ENCODE assay signal across 8 cellular contexts in genomic region chr19:11578342-11579142, GRCh38. TPM values are rescaled to one million over a fixed set of nuclear protein-coding genes. Genes with fewer than 3 reads are reported as not detected.
DNase-seq lines count a peak whose midpoint lies in the region; ATAC-seq, FAIRE-seq and TF ChIP-seq lines count a peak whose summit lies in the region.

No MANE protein-coding gene starts in this region.

- 35% methylated on average over 27 of the region's 58 CpGs for WGBS in K562 (ENCODE audit: insufficient coverage, low coverage, missing lambda C conversion rate)
- 11% methylated on average over 9 of the region's 58 CpGs for WGBS in right lobe of liver (ENCODE audit: insufficient coverage, low coverage, low lambda C conversion rate, missing lambda C conversion rate)

- H3K9me1 ChIP-seq in K562 (ENCODE audit: control insufficient read depth, insufficient read depth, low read length): no peaks in the 10 kb centered on the region

- H3K4me3 ChIP-seq in CD8-positive, alpha-beta memory T cell (ENCODE audit: low read length): peak overlapping the region; percentile 57
- H3K4me3 ChIP-seq in OCI-LY7 (ENCODE audit: low read depth, low read length, poor library complexity, severe bottlenecking): peak overlapping the region; percentile 64
- no peak overlapping the region for H3K4me3 ChIP-seq in K562
- H3K4me3 ChIP-seq in right lobe of liver: peak overlapping the region; percentile 21 to 47 (median 39)
- peak overlapping the region; percentile 19 to 64 (median 42) for H3K4me3 ChIP-seq in subcutaneous abdominal adipose tissue (ENCODE audit: low read depth in 1 of 5, low read length in 5 of 5)

- no peaks in the 10 kb centered on the region for H3K27me3 Mint-ChIP-seq in CD8-positive, alpha-beta memory T cell

- H2AFZ ChIP-seq in OCI-LY7 (ENCODE audit: low read length) (peak overlapping the region; percentile 57; the same call in 1 of the 2 replicates), K562 (ENCODE audit: low read depth, low read length) (peak overlapping the region; percentile 76)

- TF ChIP-seq CTCF in OCI-LY7 (conservative IDR thresholded peaks at IDR 0.05; ENCODE audit: low read length): no peak
- TF ChIP-seq CTCF in K562 (IDR thresholded peaks at IDR 0.05 in 2 of 3, conservative IDR thresholded peaks at IDR 0.05 in 1 of 3; ENCODE audit: insufficient read depth in 2 of 3, low read depth in 1 of 3, low read length in 3 of 3): no peak
- TF ChIP-seq CTCF in right lobe of liver (IDR thresholded peaks at IDR 0.05): no peak

- peak overlapping the region; percentile 35 for H3K27ac ChIP-seq in CD8-positive, alpha-beta memory T cell (ENCODE audit: low read depth, low read length)
- H3K27ac ChIP-seq in OCI-LY7 (ENCODE audit: low read depth, low read length, poor library complexity, severe bottlenecking) (peak overlapping the region; percentile 18), K562 (ENCODE audit: extremely low read depth, low read depth, low read length) (peak overlapping the region; percentile 41), right lobe of liver (peak overlapping the region in 2 of 3 donors; percentile 33 to 44), subcutaneous abdominal adipose tissue (ENCODE audit: low read depth, low read length) (no peak overlapping the region)

- no peaks in the 10 kb centered on the region for H3K27me3 ChIP-seq in CD8-positive, alpha-beta memory T cell (ENCODE audit: insufficient read depth, low read length, poor library complexity, severe bottlenecking)
- H3K27me3 ChIP-seq in K562 (ENCODE audit: control insufficient read depth in 2 of 2, insufficient read depth in 2 of 2, low read length in 2 of 2) (no peaks in the 10 kb centered on the region), right lobe of liver (no peaks in the 10 kb centered on the region), subcutaneous abdominal adipose tissue (ENCODE audit: control insufficient read depth in 5 of 5, insufficient read depth in 4 of 5, low read length in 5 of 5) (peaks cover 12 to 20% (median 14%) of the 10 kb centered on the region in 5 donors)

- POLR2A ChIA-PET in CD8-positive, alpha-beta memory T cell (lab: Charles Lee): interaction anchor here (0.6 kb wide), 2 partner anchors 50 to 197 kb away, joined by 3 read pairs; partner anchors contain the start of gene ECSIT
- POLR2A ChIA-PET in OCI-LY7 (lab: Charles Lee): interaction anchor here (0.6 to 1.1 kb wide), 5 partner anchors 11 to 616 kb away, joined by 3 to 6 read pairs (median 5); no protein-coding TSS in a partner anchor
- POLR2A ChIA-PET in K562 (lab: Yijun Ruan, JAX): interaction anchor here (0.8 to 1.8 kb wide), 6 partner anchors 10 to 93 kb away, joined by 3 to 8 read pairs (median 4); partner anchors contain the start of gene ELOF1

- in situ Hi-C loops in K562 (cut with MboI): no loop called here

- H3K4me2 ChIP-seq in OCI-LY7 (ENCODE audit: low read length): peak overlapping the region; percentile 62
- peak overlapping the region; percentile 62 for H3K4me2 ChIP-seq in K562 (ENCODE audit: insufficient read depth, low read length)

- peak; percentile 81 for ATAC-seq in K562
- ATAC-seq in right lobe of liver: peak; percentile 66 to 71 (median 67)
- no peak for ATAC-seq in HG02610 (IDR thresholded peaks at IDR 0.05; ENCODE audit: unreplicated experiment)

- H3K9me2 ChIP-seq in OCI-LY7 (ENCODE audit: insufficient read depth, low read length): no peaks in the 10 kb centered on the region

- intact Hi-C loops in OCI-LY7 (cut with micrococcal nuclease; ENCODE audit: unreplicated experiment): no loop called here
- intact Hi-C loops in K562 (cut with micrococcal nuclease): no loop called here
- intact Hi-C loops in right lobe of liver (cut with DNase I): loop anchor here in 1 of 2 donors (10.0 kb wide), 1 partner anchor 284 kb away; the partner anchor contains the start of gene TSPAN16

- no peaks in the 10 kb centered on the region for H3K9me3 Mint-ChIP-seq in CD8-positive, alpha-beta memory T cell

- peaks cover 0 to 18% (median 1%) of the 10 kb centered on the region in 3 donors for H3K36me3 Mint-ChIP-seq in CD8-positive, alpha-beta memory T cell

- H3K4me1 Mint-ChIP-seq in CD8-positive, alpha-beta memory T cell: peaks cover 18 to 46% (median 22%) of the 10 kb centered on the region in 3 donors

- peaks cover 47% of the 10 kb centered on the region for H3K4me1 ChIP-seq in CD8-positive, alpha-beta memory T cell (ENCODE audit: insufficient read depth, low read length)
- peaks cover 71% of the 10 kb centered on the region for H3K4me1 ChIP-seq in OCI-LY7 (ENCODE audit: insufficient read depth, low read length, poor library complexity, severe bottlenecking)
- H3K4me1 ChIP-seq in K562 (replicated peaks in 1 of 2; ENCODE audit: control insufficient read depth in 2 of 2, insufficient read depth in 2 of 2, low read length in 2 of 2): peaks cover 44 to 66% of the 10 kb centered on the region in 2 experiments
- H3K4me1 ChIP-seq in right lobe of liver: peaks cover 0 to 5% (median 0%) of the 10 kb centered on the region in 4 donors
- peaks cover 5 to 26% (median 15%) of the 10 kb centered on the region in 5 donors for H3K4me1 ChIP-seq in subcutaneous abdominal adipose tissue (ENCODE audit: control insufficient read depth in 5 of 5, insufficient read depth in 5 of 5, low read length in 5 of 5)

- H3K27ac Mint-ChIP-seq in CD8-positive, alpha-beta memory T cell: peak overlapping the region in 7 of 8 donors; percentile 43 to 93 (median 70)

- peak; percentile 83 for TF ChIP-seq EP300 in K562 (IDR thresholded peaks at IDR 0.05; ENCODE audit: low read length)

- H3K9ac ChIP-seq in K562 (ENCODE audit: insufficient read depth in 1 of 2, low read depth in 2 of 2, low read length in 2 of 2) (peak overlapping the region in 1 of 2 experiments; percentile 11; a peak in 2 of 4 replicates), subcutaneous abdominal adipose tissue (ENCODE audit: low read length in 5 of 5) (peak overlapping the region in 2 of 5 donors; percentile 56 to 62)

- H4K20me1 ChIP-seq in OCI-LY7 (ENCODE audit: insufficient read depth, low read length) (no peaks in the 10 kb centered on the region), K562 (replicated peaks; ENCODE audit: control insufficient read depth, insufficient read depth, low read length) (no peaks in the 10 kb centered on the region)

- DNase-seq in CD8-positive, alpha-beta memory T cell: peak in 4 of 5 donors; percentile 18 to 56 (median 36)
- DNase-seq in OCI-LY7 (ENCODE audit: low spot score): peak; percentile 64
- DNase-seq in K562 (ENCODE audit: extremely low read depth in 1 of 4, low spot score in 3 of 4): peak; percentile 68 to 90 (median 80)
- peak; percentile 71 to 75 (median 74) for DNase-seq in right lobe of liver
- no peak for DNase-seq in RKO (ENCODE audit: low spot score)
- no peak for DNase-seq in COR-L47 (lab: John Stamatoyannopoulos, UW)

- BruUV-seq in OCI-LY7 (replicated peaks; lab: Mats Ljungman, UMichigan) (no TSS peak), K562 (replicated peaks; lab: Mats Ljungman, UMichigan) (no TSS peak)

- FAIRE-seq in K562 (lab: Jason Lieb, UNC): peak; percentile 84

- peak in 1 of 2 experiments; percentile 24; a peak in 1 of 4 replicates for TF ChIP-seq RAD21 in K562 (CRISPR knock-in tag; conservative IDR thresholded peaks at IDR 0.05 in 1 of 2, IDR thresholded peaks at IDR 0.05 in 1 of 2)

- peak overlapping the region; percentile 73 to 89 (median 80) for H3K4me3 Mint-ChIP-seq in CD8-positive, alpha-beta memory T cell

- H3K36me3 ChIP-seq in CD8-positive, alpha-beta memory T cell (ENCODE audit: insufficient read depth, low read length): no peaks in the 10 kb centered on the region
- H3K36me3 ChIP-seq in OCI-LY7 (ENCODE audit: insufficient read depth, low read length) (no peaks in the 10 kb centered on the region), K562 (ENCODE audit: control insufficient read depth, insufficient read depth, low read length) (no peaks in the 10 kb centered on the region), right lobe of liver (no peaks in the 10 kb centered on the region), subcutaneous abdominal adipose tissue (ENCODE audit: control insufficient read depth in 5 of 5, insufficient read depth in 5 of 5, low read length in 5 of 5) (peaks cover 0 to 9% (median 0%) of the 10 kb centered on the region in 5 donors)

- H3K79me2 ChIP-seq in OCI-LY7 (ENCODE audit: insufficient read depth, low read depth, low read length) (no peaks in the 10 kb centered on the region; the same call in 1 of the 2 replicates), K562 (ENCODE audit: control insufficient read depth, insufficient read depth, low read length) (no peaks in the 10 kb centered on the region)

- TF ChIP-seq POLR2A in K562 (conservative IDR thresholded peaks at IDR 0.05) (no peak), right lobe of liver (IDR thresholded peaks at IDR 0.05) (no peak)

- CTCF ChIA-PET in CD8-positive, alpha-beta memory T cell (lab: Charles Lee): interaction anchor here (0.6 to 2.7 kb wide), 2 partner anchors 19 to 529 kb away, joined by 3 to 11 read pairs; partner anchors contain the start of gene ELOF1
- CTCF ChIA-PET in OCI-LY7 (lab: Charles Lee; ENCODE audit: unreplicated experiment) (interaction anchor here (0.8 kb wide), 1 partner anchor 49 kb away, joined by 9 read pairs; the partner anchor contains the start of gene ECSIT), K562 (lab: Yijun Ruan, JAX; ENCODE audit: low intra/inter-chr PET ratio) (no interaction called here)

- H3K9me3 ChIP-seq in CD8-positive, alpha-beta memory T cell (ENCODE audit: low read length): no peaks in the 10 kb centered on the region
- H3K9me3 ChIP-seq in OCI-LY7 (ENCODE audit: low read length) (no peaks in the 10 kb centered on the region), K562 (replicated peaks; ENCODE audit: control insufficient read depth, insufficient read depth, low read depth, low read length) (no peaks in the 10 kb centered on the region), right lobe of liver (no peaks in the 10 kb centered on the region), subcutaneous abdominal adipose tissue (ENCODE audit: control insufficient read depth in 5 of 5, low read length in 5 of 5) (no peaks in the 10 kb centered on the region)

RNA-seq across cellular contexts. Expression of gene ACP5, which starts 1.1 kb away (rescaled TPM):
- 1 to 10 TPM; 5.7 TPM for total RNA-seq in CD8-positive, alpha-beta memory T cell
- polyA plus RNA-seq in CD8-positive, alpha-beta memory T cell: 11.8 TPM
- total RNA-seq in OCI-LY7 (2014; rRNA removed; shearing (Covaris generic)): 13.3 and 21.6 TPM in 2 replicates
- total RNA-seq in OCI-LY7 (2022): 16.3 and 17.4 TPM in 2 replicates
- not detected in 2 replicates for total RNA-seq in K562 (2011; cell fraction: chromatin; rRNA removed; ENCODE audit: low replicate concordance)
- total RNA-seq in K562 (2011; cell fraction: nucleolus; rRNA removed): 0.53 and 0.67 TPM in 2 replicates
- 0.69 TPM in 1 of 2 replicates, not detected in the other for total RNA-seq in K562 (2011; cell fraction: nucleoplasm; rRNA removed)
- total RNA-seq in K562 (2014; rRNA removed): 0.27 and 0.45 TPM in 2 replicates
- total RNA-seq in K562 (2014; rRNA removed; fragmentation: Illumina TruSeq; extraction: Trizol): 0.29 and 0.41 TPM in 2 replicates
- 0.79 and 1.1 TPM in 2 replicates for total RNA-seq in K562 (2015; rRNA removed; fragmentation: Illumina TruSeq; extraction: Trizol)
- 0.62 and 0.85 TPM in 2 replicates for total RNA-seq in K562 (2021)
- polyA plus RNA-seq in K562 (2011; rRNA removed): 0.26 and 1.0 TPM in 2 replicates
- 0.89 and 1.3 TPM in 2 replicates for polyA plus RNA-seq in K562 (2011; cell fraction: cytosol; rRNA removed)
- polyA plus RNA-seq in K562 (2011; cell fraction: nucleus; rRNA removed): 0.58 and 1.1 TPM in 2 replicates
- 1.1 and 16.7 TPM in 2 replicates for polyA plus RNA-seq in K562 (2012)
- 0.22 and 0.33 TPM in 2 replicates for polyA plus RNA-seq in K562 (2014; fragmentation: Illumina TruSeq; extraction: Trizol)
- under 1 TPM in 1 of 2 experiments, not detected in 1; 0.06 TPM for polyA plus RNA-seq in K562 (2014; fragmentation: Nextera tagmentation; extraction: Ambion mirVana)
- polyA plus RNA-seq in K562 (2014; rRNA removed): 0.34 and 0.45 TPM in 2 replicates
- 0.21 and 0.30 TPM in 2 replicates for polyA minus RNA-seq in K562 (2011; rRNA and poly(A)+ RNA removed)
- not detected in 2 replicates for polyA minus RNA-seq in K562 (2011; cell fraction: cytosol; rRNA and poly(A)+ RNA removed)
- polyA minus RNA-seq in K562 (2011; cell fraction: nucleus; rRNA and poly(A)+ RNA removed): 0.33 TPM in 1 of 2 replicates, not detected in the other
- 10 to 100 TPM; 10.4 to 28.5 (median 21.5) TPM for total RNA-seq in right lobe of liver

RNA-seq across cellular contexts. Expression of gene ZNF627, which starts 18.7 kb away (rescaled TPM):
- total RNA-seq in CD8-positive, alpha-beta memory T cell: 1 to 10 TPM; 5.7 to 6.2 TPM
- 6.2 TPM for polyA plus RNA-seq in CD8-positive, alpha-beta memory T cell
- 8.0 and 11.0 TPM in 2 replicates for total RNA-seq in OCI-LY7 (2014; rRNA removed; shearing (Covaris generic))
- total RNA-seq in OCI-LY7 (2022) (16.0 and 16.8 TPM in 2 replicates), K562 (2014; rRNA removed) (7.0 and 7.5 TPM in 2 replicates), K562 (2014; rRNA removed; fragmentation: Illumina TruSeq; extraction: Trizol) (16.6 and 21.7 TPM in 2 replicates), K562 (2015; rRNA removed; fragmentation: Illumina TruSeq; extraction: Trizol) (13.1 and 14.3 TPM in 2 replicates), K562 (2021) (10.0 and 10.6 TPM in 2 replicates), right lobe of liver (1 to 10 TPM; 2.7 to 5.4 (median 4.6) TPM)
- total RNA-seq in K562 (2011; cell fraction: chromatin; rRNA removed; ENCODE audit: low replicate concordance): 24.3 and 45.7 TPM in 2 replicates
- 18.7 and 22.2 TPM in 2 replicates for total RNA-seq in K562 (2011; cell fraction: nucleolus; rRNA removed)
- total RNA-seq in K562 (2011; cell fraction: nucleoplasm; rRNA removed): 21.5 and 27.6 TPM in 2 replicates
- polyA plus RNA-seq in K562 (2011; rRNA removed) (16.5 and 19.9 TPM in 2 replicates), K562 (2014; fragmentation: Illumina TruSeq; extraction: Trizol) (11.0 and 11.7 TPM in 2 replicates), K562 (2014; fragmentation: Nextera tagmentation; extraction: Ambion mirVana) (1 to 10 TPM; 6.6 to 6.9 TPM), K562 (2014; rRNA removed) (5.6 and 6.4 TPM in 2 replicates)
- 5.5 and 10.6 TPM in 2 replicates for polyA plus RNA-seq in K562 (2011; cell fraction: cytosol; rRNA removed)
- polyA plus RNA-seq in K562 (2011; cell fraction: nucleus; rRNA removed): 9.8 and 12.6 TPM in 2 replicates
- polyA plus RNA-seq in K562 (2012): 6.5 and 11.4 TPM in 2 replicates
- polyA minus RNA-seq in K562 (2011; rRNA and poly(A)+ RNA removed): 30.8 and 38.6 TPM in 2 replicates
- polyA minus RNA-seq in K562 (2011; cell fraction: cytosol; rRNA and poly(A)+ RNA removed): 9.9 and 10.5 TPM in 2 replicates
- 5.8 and 14.1 TPM in 2 replicates for polyA minus RNA-seq in K562 (2011; cell fraction: nucleus; rRNA and poly(A)+ RNA removed)

RNA-seq across cellular contexts. Expression of gene ELOF1, which starts 19.5 kb away (rescaled TPM):
- total RNA-seq in CD8-positive, alpha-beta memory T cell: 10 to 100 TPM; 61.7 to 62.7 TPM
- polyA plus RNA-seq in CD8-positive, alpha-beta memory T cell: 91.7 TPM
- 48.9 and 60.5 TPM in 2 replicates for total RNA-seq in OCI-LY7 (2014; rRNA removed; shearing (Covaris generic))
- total RNA-seq in OCI-LY7 (2022): 69.0 and 73.2 TPM in 2 replicates
- total RNA-seq in K562 (2011; cell fraction: chromatin; rRNA removed; ENCODE audit: low replicate concordance): 33.4 and 92.9 TPM in 2 replicates
- 71.2 and 72.1 TPM in 2 replicates for total RNA-seq in K562 (2011; cell fraction: nucleolus; rRNA removed)
- 70.5 and 83.9 TPM in 2 replicates for total RNA-seq in K562 (2011; cell fraction: nucleoplasm; rRNA removed)
- total RNA-seq in K562 (2014; rRNA removed): 74.2 and 118 TPM in 2 replicates
- total RNA-seq in K562 (2014; rRNA removed; fragmentation: Illumina TruSeq; extraction: Trizol): 56.3 and 71.5 TPM in 2 replicates
- 125 and 129 TPM in 2 replicates for total RNA-seq in K562 (2015; rRNA removed; fragmentation: Illumina TruSeq; extraction: Trizol)
- 105 and 107 TPM in 2 replicates for total RNA-seq in K562 (2021)
- polyA plus RNA-seq in K562 (2011; rRNA removed): 38.4 and 43.8 TPM in 2 replicates
- polyA plus RNA-seq in K562 (2011; cell fraction: cytosol; rRNA removed): 124 and 196 TPM in 2 replicates
- 82.4 and 93.1 TPM in 2 replicates for polyA plus RNA-seq in K562 (2011; cell fraction: nucleus; rRNA removed)
- 94.4 and 105 TPM in 2 replicates for polyA plus RNA-seq in K562 (2012)
- 147 and 170 TPM in 2 replicates for polyA plus RNA-seq in K562 (2014; fragmentation: Illumina TruSeq; extraction: Trizol)
- 10 to 100 TPM; 16.7 to 49.1 TPM for polyA plus RNA-seq in K562 (2014; fragmentation: Nextera tagmentation; extraction: Ambion mirVana)
- polyA plus RNA-seq in K562 (2014; rRNA removed): 99.8 and 115 TPM in 2 replicates
- 25.4 and 33.3 TPM in 2 replicates for polyA minus RNA-seq in K562 (2011; rRNA and poly(A)+ RNA removed)
- 35.9 and 36.6 TPM in 2 replicates for polyA minus RNA-seq in K562 (2011; cell fraction: cytosol; rRNA and poly(A)+ RNA removed)
- 19.3 and 19.7 TPM in 2 replicates for polyA minus RNA-seq in K562 (2011; cell fraction: nucleus; rRNA and poly(A)+ RNA removed)
- total RNA-seq in right lobe of liver: 10 to 100 TPM; 21.9 to 33.5 (median 24.9) TPM

RNA-seq across cellular contexts. Expression of gene CNN1, which starts 39.9 kb away (rescaled TPM):
- total RNA-seq in CD8-positive, alpha-beta memory T cell: not detected
- polyA plus RNA-seq in CD8-positive, alpha-beta memory T cell: not detected
- total RNA-seq in OCI-LY7 (2014; rRNA removed; shearing (Covaris generic)): not detected in 2 replicates
- total RNA-seq in OCI-LY7 (2022): not detected in 2 replicates
- 1.7 and 4.4 TPM in 2 replicates for total RNA-seq in K562 (2011; cell fraction: chromatin; rRNA removed; ENCODE audit: low replicate concordance)
- 1.6 and 3.8 TPM in 2 replicates for total RNA-seq in K562 (2011; cell fraction: nucleolus; rRNA removed)
- total RNA-seq in K562 (2011; cell fraction: nucleoplasm; rRNA removed): 3.5 and 5.3 TPM in 2 replicates
- 9.1 and 10.1 TPM in 2 replicates for total RNA-seq in K562 (2014; rRNA removed)
- total RNA-seq in K562 (2014; rRNA removed; fragmentation: Illumina TruSeq; extraction: Trizol): 3.7 and 4.9 TPM in 2 replicates
- total RNA-seq in K562 (2015; rRNA removed; fragmentation: Illumina TruSeq; extraction: Trizol): 3.4 and 3.5 TPM in 2 replicates
- total RNA-seq in K562 (2021): 5.8 and 6.1 TPM in 2 replicates
- 8.4 and 10.6 TPM in 2 replicates for polyA plus RNA-seq in K562 (2011; rRNA removed)
- polyA plus RNA-seq in K562 (2011; cell fraction: cytosol; rRNA removed): 15.3 and 31.5 TPM in 2 replicates
- polyA plus RNA-seq in K562 (2011; cell fraction: nucleus; rRNA removed): 5.2 and 8.0 TPM in 2 replicates
- polyA plus RNA-seq in K562 (2012): 4.4 and 6.5 TPM in 2 replicates
- polyA plus RNA-seq in K562 (2014; fragmentation: Illumina TruSeq; extraction: Trizol): 5.2 and 6.9 TPM in 2 replicates
- polyA plus RNA-seq in K562 (2014; fragmentation: Nextera tagmentation; extraction: Ambion mirVana): under 1 TPM; 0.23 to 0.32 TPM
- polyA plus RNA-seq in K562 (2014; rRNA removed): 5.7 and 7.0 TPM in 2 replicates
- 12.1 and 16.9 TPM in 2 replicates for polyA minus RNA-seq in K562 (2011; rRNA and poly(A)+ RNA removed)
- polyA minus RNA-seq in K562 (2011; cell fraction: cytosol; rRNA and poly(A)+ RNA removed): 5.6 and 8.2 TPM in 2 replicates
- polyA minus RNA-seq in K562 (2011; cell fraction: nucleus; rRNA and poly(A)+ RNA removed): 1.2 and 2.8 TPM in 2 replicates
- total RNA-seq in right lobe of liver: 1 to 10 TPM in 4 of 6 experiments, under 1 TPM in 2; 0.71 to 8.5 (median 1.0) TPM

RNA-seq across cellular contexts. Expression of gene ECSIT, which starts 49.6 kb away (rescaled TPM):
- 10 to 100 TPM; 59.6 to 61.0 TPM for total RNA-seq in CD8-positive, alpha-beta memory T cell
- 31.4 TPM for polyA plus RNA-seq in CD8-positive, alpha-beta memory T cell
- total RNA-seq in OCI-LY7 (2014; rRNA removed; shearing (Covaris generic)): 40.6 and 52.4 TPM in 2 replicates
- total RNA-seq in OCI-LY7 (2022) (59.3 and 59.5 TPM in 2 replicates), K562 (2014; rRNA removed) (82.5 and 91.8 TPM in 2 replicates), K562 (2014; rRNA removed; fragmentation: Illumina TruSeq; extraction: Trizol) (14.3 and 20.4 TPM in 2 replicates), K562 (2015; rRNA removed; fragmentation: Illumina TruSeq; extraction: Trizol) (36.5 and 40.4 TPM in 2 replicates), K562 (2021) (71.2 and 73.3 TPM in 2 replicates), right lobe of liver (10 to 100 TPM; 25.0 to 45.5 (median 37.7) TPM)
- 34.5 and 88.3 TPM in 2 replicates for total RNA-seq in K562 (2011; cell fraction: chromatin; rRNA removed; ENCODE audit: low replicate concordance)
- 49.9 and 54.2 TPM in 2 replicates for total RNA-seq in K562 (2011; cell fraction: nucleolus; rRNA removed)
- total RNA-seq in K562 (2011; cell fraction: nucleoplasm; rRNA removed): 31.5 and 36.0 TPM in 2 replicates
- polyA plus RNA-seq in K562 (2011; rRNA removed) (43.9 and 66.4 TPM in 2 replicates), K562 (2014; fragmentation: Illumina TruSeq; extraction: Trizol) (44.0 and 49.0 TPM in 2 replicates), K562 (2014; fragmentation: Nextera tagmentation; extraction: Ambion mirVana) (1 to 10 TPM; 1.1 to 4.2 TPM), K562 (2014; rRNA removed) (55.7 and 60.9 TPM in 2 replicates)
- 81.6 and 108 TPM in 2 replicates for polyA plus RNA-seq in K562 (2011; cell fraction: cytosol; rRNA removed)
- polyA plus RNA-seq in K562 (2011; cell fraction: nucleus; rRNA removed): 68.9 and 81.7 TPM in 2 replicates
- polyA plus RNA-seq in K562 (2012): 51.8 and 53.6 TPM in 2 replicates
- 48.5 and 63.1 TPM in 2 replicates for polyA minus RNA-seq in K562 (2011; rRNA and poly(A)+ RNA removed)
- polyA minus RNA-seq in K562 (2011; cell fraction: cytosol; rRNA and poly(A)+ RNA removed): 44.3 and 60.1 TPM in 2 replicates
- polyA minus RNA-seq in K562 (2011; cell fraction: nucleus; rRNA and poly(A)+ RNA removed): 12.0 and 18.3 TPM in 2 replicates

Comparison
In these comparisons a context has a peak if more than half of its experiments do, and no peak if none do; other contexts are left out.
1. DNase-seq: peak in CD8-positive, alpha-beta memory T cell (4 of 5), OCI-LY7 (single experiment), K562 (4 of 4) and right lobe of liver (3 of 3); none in RKO (single experiment) and COR-L47 (single experiment).